Comparison of ENCODE assay signal across 1 cellular context in genomic region chr18:9613550-9614400, GRCh38.
A peak's percentile ranks its signal among the peaks of the same experiment; 100 is the strongest.
TF ChIP-seq lines count a peak whose summit lies in the region.

No MANE protein-coding gene starts in this region.

TF ChIP-seq in HEK293, 187 proteins besides CTCF, POLR2A, EP300 and RAD21 (continued from another document):
- TF ChIP-seq ZSCAN18 (tag by site-specific recombination; IDR thresholded peaks at IDR 0.05), result no peak
- no peak for TF ChIP-seq GFI1B (tag by site-specific recombination; IDR thresholded peaks at IDR 0.05)
- TF ChIP-seq ZNF366 (tag by site-specific recombination; conservative IDR thresholded peaks at IDR 0.05), result no peak
- 0 out of 2 replicates have a peak, but pooled peaks have one; percentile 47 for TF ChIP-seq ZNF777 (tag by site-specific recombination; IDR thresholded peaks at IDR 0.05; ENCODE audit: borderline replicate concordance)
- peak; percentile 95 for TF ChIP-seq KLF1 (tag by site-specific recombination; IDR thresholded peaks at IDR 0.05)
- no peak for TF ChIP-seq ZNF362 (tag by site-specific recombination; IDR thresholded peaks at IDR 0.05)
- TF ChIP-seq ZNF280C (tag by site-specific recombination; IDR thresholded peaks at IDR 0.05), result no peak
- no peak for TF ChIP-seq ZBTB1 (tag by site-specific recombination; IDR thresholded peaks at IDR 0.05)
- peak; percentile 27; the same call in 1 of the 2 replicates for TF ChIP-seq GLIS1 (tag by site-specific recombination; IDR thresholded peaks at IDR 0.05)
- peak; percentile 95 for TF ChIP-seq ZBTB8A (tag by site-specific recombination; IDR thresholded peaks at IDR 0.05)
- 0 out of 2 replicates have a peak, but pooled peaks have one; percentile 60 for TF ChIP-seq ZEB2 (tag by site-specific recombination; IDR thresholded peaks at IDR 0.05)
- TF ChIP-seq ZNF341 (tag by site-specific recombination; IDR thresholded peaks at IDR 0.05; ENCODE audit: low read depth), result peak; percentile 94
- peak; percentile 42; the same call in 1 of the 2 replicates for TF ChIP-seq KLF16 (tag by site-specific recombination; IDR thresholded peaks at IDR 0.05)
- TF ChIP-seq ZNF214 (tag by site-specific recombination; IDR thresholded peaks at IDR 0.05; ENCODE audit: borderline replicate concordance), result no peak
- TF ChIP-seq ZNF580 (tag by site-specific recombination; IDR thresholded peaks at IDR 0.05), result no peak
- peak; percentile 60 for TF ChIP-seq ZNF600 (tag by site-specific recombination; IDR thresholded peaks at IDR 0.05)
- TF ChIP-seq ZNF514 (tag by site-specific recombination; IDR thresholded peaks at IDR 0.05), result no peak
- TF ChIP-seq ZFP37 (tag by site-specific recombination; IDR thresholded peaks at IDR 0.05), result 0 out of 2 replicates have a peak, but pooled peaks have one; percentile 39
- no peak for TF ChIP-seq YY1 (tag by site-specific recombination; IDR thresholded peaks at IDR 0.05)
- TF ChIP-seq SP7 (tag by site-specific recombination; IDR thresholded peaks at IDR 0.05), result peak; percentile 49
- no peak for TF ChIP-seq ZNF18 (tag by site-specific recombination; IDR thresholded peaks at IDR 0.05)
- peak; percentile 81 for TF ChIP-seq KLF8 (tag by site-specific recombination; IDR thresholded peaks at IDR 0.05)
- no peak for TF ChIP-seq ZNF585B (tag by site-specific recombination; IDR thresholded peaks at IDR 0.05)
- TF ChIP-seq ZNF398 (tag by site-specific recombination; IDR thresholded peaks at IDR 0.05), result peak; percentile 92
- no peak for TF ChIP-seq ZNF548 (tag by site-specific recombination; IDR thresholded peaks at IDR 0.05)
- no peak for TF ChIP-seq ZNF830 (tag by site-specific recombination; IDR thresholded peaks at IDR 0.05; ENCODE audit: low read depth)
- peak; percentile 77 for TF ChIP-seq PATZ1 (tag by site-specific recombination; IDR thresholded peaks at IDR 0.05)
- TF ChIP-seq GLI4 (tag by site-specific recombination; IDR thresholded peaks at IDR 0.05), result no peak
- TF ChIP-seq ZNF140 (tag by site-specific recombination; IDR thresholded peaks at IDR 0.05), result no peak
- TF ChIP-seq ZBTB11 (tag by site-specific recombination; conservative IDR thresholded peaks at IDR 0.05; ENCODE audit: low read depth), result peak; percentile 86
- TF ChIP-seq ZBTB10 (tag by site-specific recombination; IDR thresholded peaks at IDR 0.05), result peak; percentile 46; the same call in 1 of the 2 replicates
- TF ChIP-seq KLF9 (tag by site-specific recombination; IDR thresholded peaks at IDR 0.05; ENCODE audit: low read depth), result peak; percentile 58
- peak; percentile 52; the same call in 1 of the 2 replicates for TF ChIP-seq ZNF394 (tag by site-specific recombination; IDR thresholded peaks at IDR 0.05; ENCODE audit: borderline replicate concordance)
- TF ChIP-seq ZNF791 (tag by site-specific recombination; IDR thresholded peaks at IDR 0.05), result no peak
- TF ChIP-seq ZFHX2 (tag by site-specific recombination; conservative IDR thresholded peaks at IDR 0.05), result peak; percentile 18; the same call in 1 of the 2 replicates
- no peak for TF ChIP-seq BCL11B (tag by site-specific recombination; IDR thresholded peaks at IDR 0.05; ENCODE audit: low read depth)
